ENCODE assay signal across 8 cellular contexts in the genomic region with DNA sequence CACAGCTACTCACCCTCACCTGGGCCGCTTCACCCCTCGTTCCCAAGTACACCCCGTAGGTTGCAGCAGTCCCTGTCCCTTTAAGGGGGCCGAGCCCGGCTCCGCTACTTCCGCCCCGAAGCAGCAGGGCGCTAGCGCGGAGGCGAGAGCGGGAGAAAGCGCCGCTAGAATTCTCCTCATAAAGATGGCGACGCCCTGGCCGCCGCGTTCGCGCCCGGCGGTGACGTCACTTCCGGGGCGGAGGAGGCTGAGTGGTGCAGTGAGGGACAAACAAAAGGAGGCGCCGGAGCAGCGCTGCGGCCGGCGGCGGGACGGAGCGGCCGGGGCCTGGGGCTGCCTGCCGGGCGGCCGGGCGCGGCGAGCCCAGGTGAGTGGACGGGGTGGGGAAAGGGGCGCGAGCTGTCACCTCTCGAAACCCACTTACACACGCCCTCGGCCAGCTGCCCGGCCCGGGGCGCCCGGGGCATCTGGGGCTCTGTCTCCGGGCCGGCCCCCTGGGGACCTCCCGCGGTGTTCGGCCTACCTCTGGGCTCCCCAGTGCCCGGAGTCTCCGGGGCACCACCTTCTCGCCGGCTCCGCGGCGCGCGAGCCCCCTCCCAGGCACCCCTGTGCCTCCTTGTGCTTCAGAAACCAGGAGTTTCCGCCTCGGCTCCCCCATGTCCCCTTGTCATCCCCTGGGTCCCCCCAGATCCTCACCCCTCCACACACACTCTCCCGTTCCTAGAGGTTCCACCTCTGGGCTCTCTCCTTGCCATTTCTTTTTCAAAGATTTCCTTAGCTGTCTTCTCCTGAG. TPM values are rescaled to one million over a fixed set of nuclear protein-coding genes. Genes with fewer than 3 reads are reported as not detected.
DNase-seq lines count a peak whose midpoint lies in the region; ATAC-seq and TF ChIP-seq lines count a peak whose summit lies in the region.

A gene (minus strand): TSS at position 67 of the 793 bp plus-strand sequence. CDS start 36,545 bp downstream, outside the sequence.
A gene (plus strand): TSS at position 250 of the 793 bp plus-strand sequence. CDS start 25,032 bp downstream, outside the sequence.

- H4K20me1 ChIP-seq in GM23338 (replicated peaks; ENCODE audit: insufficient read depth) = peaks cover 17% of the 10 kb centered on the region

- TF ChIP-seq CTCF in GM23338 (conservative IDR thresholded peaks at IDR 0.05; ENCODE audit: low read depth in 2 of 2) = no peak
- TF ChIP-seq CTCF in esophagus muscularis mucosa (IDR thresholded peaks at IDR 0.05) = peak in 2 of 3 experiments; percentile 11 to 27

- peaks cover 30% of the 10 kb centered on the region for H3K27me3 Mint-ChIP-seq in GM23338 (ENCODE audit: insufficient read depth, low read depth, poor library complexity)

- H3K4me3 Mint-ChIP-seq in GM23338 = peak within 1 kb of the TSS; percentile 98

- H3K9me3 Mint-ChIP-seq in GM23338 = no peaks in the 10 kb centered on the region

- no peak for TF ChIP-seq EP300 in esophagus muscularis mucosa (IDR thresholded peaks at IDR 0.05)

- H3K4me1 Mint-ChIP-seq in GM23338 = peaks cover 52% of the 10 kb centered on the region

- H3K27ac Mint-ChIP-seq in GM23338 = peak within 1 kb of the TSS; percentile 97

- H3F3A ChIP-seq in GM23338 (replicated peaks; ENCODE audit: low read depth) = peaks cover 31% of the 10 kb centered on the region

- H3K27me3 ChIP-seq in GM23338 (ENCODE audit: insufficient read depth) (no peaks in the 10 kb centered on the region), esophagus muscularis mucosa (no peaks in the 10 kb centered on the region)

- intact Hi-C loops in esophagus muscularis mucosa (cut with DNase I) = loop anchor here (5.0 kb wide), 1 partner anchor 40 kb away; a partner anchor contains a TSS

- H3K4me3 ChIP-seq in GM23338 (peak within 1 kb of the TSS; percentile 100), esophagus muscularis mucosa (peak within 1 kb of the TSS; percentile 83 to 99 (median 94))

- H3K27ac ChIP-seq in GM23338 (ENCODE audit: low read depth) = peak within 1 kb of the TSS; percentile 86
- peak within 1 kb of the TSS; percentile 97 to 99 (median 98) for H3K27ac ChIP-seq in esophagus muscularis mucosa (replicated peaks in 1 of 4)

- peak within 1 kb of the TSS; percentile 100 for H3K4me2 ChIP-seq in GM23338

- peaks cover 90% of the 10 kb centered on the region for H3K79me2 ChIP-seq in GM23338 (replicated peaks; ENCODE audit: insufficient read depth)

- no peaks in the 10 kb centered on the region for H3K9me2 ChIP-seq in GM23338 (ENCODE audit: insufficient read depth)

- DNase-seq in Daoy (ENCODE audit: low read depth) (peak; percentile 99), GM23338 (ENCODE audit: low spot score) (peak; percentile 98), Kasumi-1 (lab: John Stamatoyannopoulos, UW) (peak; percentile 95), RKO (ENCODE audit: low spot score) (peak; percentile 100), activated T-helper 1 cell treated with Interleukin-2 at 50 U/mL for 16 hours (ENCODE audit: low read depth) (peak; percentile 97), esophagus muscularis mucosa (ENCODE audit: extremely low spot score) (peak; percentile 99), myocyte (ENCODE audit: low read depth) (peak; percentile 97)
- DNase-seq in stimulated activated CD8-positive, alpha-beta memory T cell treated with anti-CD3 and anti-CD28 coated beads, Interleukin-7, amount 100 ng/mL, for 4 hours (ENCODE audit: low read depth in 2 of 2) = peak; percentile 96 to 97

- no peaks in the 10 kb centered on the region; the same call in 1 of the 2 replicates for H3K36me3 ChIP-seq in GM23338 (ENCODE audit: insufficient read depth)
- peaks cover 0 to 27% (median 18%) of the 10 kb centered on the region in 4 donors for H3K36me3 ChIP-seq in esophagus muscularis mucosa

- no peaks in the 10 kb centered on the region for H3K9me3 ChIP-seq in esophagus muscularis mucosa

- 0% methylated on average over 29 of the region's 70 CpGs for WGBS in esophagus muscularis mucosa

- no peak for TF ChIP-seq POLR2A in esophagus muscularis mucosa (IDR thresholded peaks at IDR 0.05; ENCODE audit: low read depth)

- peaks cover 35% of the 10 kb centered on the region for H3K36me3 Mint-ChIP-seq in GM23338 (ENCODE audit: low read depth)

- peak within 1 kb of the TSS; percentile 99 for H2AFZ ChIP-seq in GM23338

- ATAC-seq in GM23338 = peak; percentile 88

- H3K4me1 ChIP-seq in GM23338 (ENCODE audit: insufficient read depth) (peaks cover 8% of the 10 kb centered on the region), esophagus muscularis mucosa (peaks cover 50 to 65% (median 59%) of the 10 kb centered on the region in 4 donors)

TF ChIP-seq in GM23338, 12 proteins besides CTCF, POLR2A, EP300 and RAD21 (continues in another document):
- TF ChIP-seq, protein P1, sequence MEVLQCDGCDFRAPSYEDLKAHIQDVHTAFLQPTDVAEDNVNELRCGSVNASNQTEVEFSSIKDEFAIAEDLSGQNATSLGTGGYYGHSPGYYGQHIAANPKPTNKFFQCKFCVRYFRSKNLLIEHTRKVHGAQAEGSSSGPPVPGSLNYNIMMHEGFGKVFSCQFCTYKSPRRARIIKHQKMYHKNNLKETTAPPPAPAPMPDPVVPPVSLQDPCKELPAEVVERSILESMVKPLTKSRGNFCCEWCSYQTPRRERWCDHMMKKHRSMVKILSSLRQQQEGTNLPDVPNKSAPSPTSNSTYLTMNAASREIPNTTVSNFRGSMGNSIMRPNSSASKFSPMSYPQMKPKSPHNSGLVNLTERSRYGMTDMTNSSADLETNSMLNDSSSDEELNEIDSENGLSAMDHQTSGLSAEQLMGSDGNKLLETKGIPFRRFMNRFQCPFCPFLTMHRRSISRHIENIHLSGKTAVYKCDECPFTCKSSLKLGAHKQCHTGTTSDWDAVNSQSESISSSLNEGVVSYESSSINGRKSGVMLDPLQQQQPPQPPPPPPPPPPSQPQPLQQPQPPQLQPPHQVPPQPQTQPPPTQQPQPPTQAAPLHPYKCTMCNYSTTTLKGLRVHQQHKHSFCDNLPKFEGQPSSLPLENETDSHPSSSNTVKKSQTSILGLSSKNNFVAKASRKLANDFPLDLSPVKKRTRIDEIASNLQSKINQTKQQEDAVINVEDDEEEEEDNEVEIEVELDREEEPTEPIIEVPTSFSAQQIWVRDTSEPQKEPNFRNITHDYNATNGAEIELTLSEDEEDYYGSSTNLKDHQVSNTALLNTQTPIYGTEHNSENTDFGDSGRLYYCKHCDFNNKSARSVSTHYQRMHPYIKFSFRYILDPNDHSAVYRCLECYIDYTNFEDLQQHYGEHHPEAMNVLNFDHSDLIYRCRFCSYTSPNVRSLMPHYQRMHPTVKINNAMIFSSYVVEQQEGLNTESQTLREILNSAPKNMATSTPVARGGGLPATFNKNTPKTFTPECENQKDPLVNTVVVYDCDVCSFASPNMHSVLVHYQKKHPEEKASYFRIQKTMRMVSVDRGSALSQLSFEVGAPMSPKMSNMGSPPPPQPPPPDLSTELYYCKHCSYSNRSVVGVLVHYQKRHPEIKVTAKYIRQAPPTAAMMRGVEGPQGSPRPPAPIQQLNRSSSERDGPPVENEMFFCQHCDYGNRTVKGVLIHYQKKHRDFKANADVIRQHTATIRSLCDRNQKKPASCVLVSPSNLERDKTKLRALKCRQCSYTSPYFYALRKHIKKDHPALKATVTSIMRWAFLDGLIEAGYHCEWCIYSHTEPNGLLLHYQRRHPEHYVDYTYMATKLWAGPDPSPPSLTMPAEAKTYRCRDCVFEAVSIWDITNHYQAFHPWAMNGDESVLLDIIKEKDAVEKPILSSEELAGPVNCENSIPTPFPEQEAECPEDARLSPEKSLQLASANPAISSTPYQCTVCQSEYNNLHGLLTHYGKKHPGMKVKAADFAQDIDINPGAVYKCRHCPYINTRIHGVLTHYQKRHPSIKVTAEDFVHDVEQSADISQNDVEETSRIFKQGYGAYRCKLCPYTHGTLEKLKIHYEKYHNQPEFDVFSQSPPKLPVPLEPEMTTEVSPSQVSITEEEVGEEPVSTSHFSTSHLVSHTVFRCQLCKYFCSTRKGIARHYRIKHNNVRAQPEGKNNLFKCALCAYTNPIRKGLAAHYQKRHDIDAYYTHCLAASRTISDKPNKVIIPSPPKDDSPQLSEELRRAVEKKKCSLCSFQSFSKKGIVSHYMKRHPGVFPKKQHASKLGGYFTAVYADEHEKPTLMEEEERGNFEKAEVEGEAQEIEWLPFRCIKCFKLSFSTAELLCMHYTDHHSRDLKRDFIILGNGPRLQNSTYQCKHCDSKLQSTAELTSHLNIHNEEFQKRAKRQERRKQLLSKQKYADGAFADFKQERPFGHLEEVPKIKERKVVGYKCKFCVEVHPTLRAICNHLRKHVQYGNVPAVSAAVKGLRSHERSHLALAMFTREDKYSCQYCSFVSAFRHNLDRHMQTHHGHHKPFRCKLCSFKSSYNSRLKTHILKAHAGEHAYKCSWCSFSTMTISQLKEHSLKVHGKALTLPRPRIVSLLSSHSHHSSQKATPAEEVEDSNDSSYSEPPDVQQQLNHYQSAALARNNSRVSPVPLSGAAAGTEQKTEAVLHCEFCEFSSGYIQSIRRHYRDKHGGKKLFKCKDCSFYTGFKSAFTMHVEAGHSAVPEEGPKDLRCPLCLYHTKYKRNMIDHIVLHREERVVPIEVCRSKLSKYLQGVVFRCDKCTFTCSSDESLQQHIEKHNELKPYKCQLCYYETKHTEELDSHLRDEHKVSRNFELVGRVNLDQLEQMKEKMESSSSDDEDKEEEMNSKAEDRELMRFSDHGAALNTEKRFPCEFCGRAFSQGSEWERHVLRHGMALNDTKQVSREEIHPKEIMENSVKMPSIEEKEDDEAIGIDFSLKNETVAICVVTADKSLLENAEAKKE (CRISPR knock-in tag; IDR thresholded peaks at IDR 0.05) = no peak
- TF ChIP-seq ZNF114 (CRISPR knock-in tag; IDR thresholded peaks at IDR 0.05) = no peak
- TF ChIP-seq ZNF331 (CRISPR knock-in tag; IDR thresholded peaks at IDR 0.05; ENCODE audit: low read depth) = no peak
- TF ChIP-seq EZH2phosphoT487 (IDR thresholded peaks at IDR 0.05; ENCODE audit: unreplicated experiment) = no peak
- TF ChIP-seq JUNB (IDR thresholded peaks at IDR 0.05; ENCODE audit: unreplicated experiment) = no peak
- peak; percentile 52; the same call in 1 of the 2 replicates for TF ChIP-seq POLR2AphosphoS5 (IDR thresholded peaks at IDR 0.05; ENCODE audit: low read depth)

RNA-seq across cellular contexts. Expression of the first gene that starts in this region (rescaled TPM):
- 7.1 and 8.9 TPM in 2 replicates for total RNA-seq in Daoy (2014; rRNA removed; shearing (Covaris generic))
- 29.8 and 34.0 TPM in 2 replicates for total RNA-seq in GM23338 (2014; rRNA removed; shearing (Covaris generic))
- polyA plus RNA-seq in GM23338 (2016; fragmentation: Nextera tagmentation; extraction: Ambion mirVana) = 23.0 and 26.1 TPM in 2 replicates
- 1 to 10 TPM; 4.3 to 8.4 (median 6.2) TPM for total RNA-seq in esophagus muscularis mucosa
- total RNA-seq in myocyte = 9.9 and 13.5 TPM in 2 replicates
- polyA plus RNA-seq in myocyte (2012) = 9.8 TPM

RNA-seq across cellular contexts. Expression of the second gene that starts in this region (rescaled TPM):
- total RNA-seq in Daoy (2014; rRNA removed; shearing (Covaris generic)) = 35.5 and 36.7 TPM in 2 replicates
- 75.7 and 80.5 TPM in 2 replicates for total RNA-seq in GM23338 (2014; rRNA removed; shearing (Covaris generic))
- 35.3 and 37.3 TPM in 2 replicates for polyA plus RNA-seq in GM23338 (2016; fragmentation: Nextera tagmentation; extraction: Ambion mirVana)
- total RNA-seq in esophagus muscularis mucosa (10 to 100 TPM; 39.5 to 94.2 (median 55.6) TPM), myocyte (35.3 and 51.9 TPM in 2 replicates)
- polyA plus RNA-seq in myocyte (2012) = 40.0 TPM

Comparison
In these comparisons a context has a peak if more than half of its experiments do, and no peak if none do; other contexts are left out.
1. Peak in every context shown above with its lines: DNase-seq, ATAC-seq, H3K4me3 ChIP-seq and H3K27ac ChIP-seq.
2. CTCF ChIP-seq: peak in esophagus muscularis mucosa (2 of 3); none in GM23338 (0 of 2).